Comparison of ENCODE assay signal across 17 cellular contexts in genomic region chr4:155748039-155748438, GRCh38. TPM values are rescaled to one million over a fixed set of nuclear protein-coding genes. Genes with fewer than 3 reads are reported as not detected.
A peak's percentile ranks its signal among the peaks of the same experiment; 100 is the strongest.
DNase-seq lines count a peak whose midpoint lies in the region; ATAC-seq and TF ChIP-seq lines count a peak whose summit lies in the region.
"Had no signal": no experiment of that assay in that cellular context is flagged by ENCODE, and none has a peak within 500 bp of the region (broad histone marks: within the 10 kb centered on the region; RNA-seq: fewer than 3 reads in every experiment).

No MANE protein-coding gene starts in this region.

- WGBS in endodermal cell (ENCODE audit: insufficient coverage in 1 of 2, insufficient read length in 1 of 2), 2 experiments = 65% methylated on average over 2 of the region's 2 CpGs; no CpG with 5 or more reads in 1 of the 2 experiments

- peak; percentile 80 for ATAC-seq in WTC11
- ATAC-seq in CD4-positive, alpha-beta T cell (ENCODE audit: poor library complexity) = no peak

- H3K36me3 Mint-ChIP-seq in WTC11 = no peaks in the 10 kb centered on the region
- no peaks in the 10 kb centered on the region for H3K36me3 Mint-ChIP-seq in endodermal cell (ENCODE audit: low read depth)
- no peaks in the 10 kb centered on the region for H3K36me3 Mint-ChIP-seq in CD4-positive, alpha-beta T cell (ENCODE audit: low read depth)
- H3K36me3 Mint-ChIP-seq: CD4-positive, CD25-positive, alpha-beta regulatory T cell; CD8-positive, alpha-beta memory T cell had no signal

- no peak overlapping the region for H3K9ac ChIP-seq in endodermal cell (ENCODE audit: extremely low read depth, low read length, poor library complexity, severe bottlenecking)
- H3K9ac ChIP-seq: BLaER1 had no signal

- TF ChIP-seq CTCF in WTC11 (IDR thresholded peaks at IDR 0.05) (no peak), endodermal cell (conservative IDR thresholded peaks at IDR 0.05) (no peak)
- no peak for TF ChIP-seq CTCF in CD4-positive, alpha-beta T cell (IDR thresholded peaks at IDR 0.05)

- H3K36me3 ChIP-seq in endodermal cell (ENCODE audit: control insufficient read depth, insufficient read depth, low read length) = no peaks in the 10 kb centered on the region
- H3K36me3 ChIP-seq: BLaER1 had no signal

- H3K4me1 Mint-ChIP-seq in WTC11 (peaks cover 46% of the 10 kb centered on the region), endodermal cell (peaks cover 4% of the 10 kb centered on the region)
- no peaks in the 10 kb centered on the region for H3K4me1 Mint-ChIP-seq in CD4-positive, alpha-beta T cell (ENCODE audit: low read depth)
- H3K4me1 Mint-ChIP-seq: B cell; CD4-positive, CD25-positive, alpha-beta regulatory T cell; CD8-positive, alpha-beta memory T cell had no signal

- H3K4me1 ChIP-seq in endodermal cell (ENCODE audit: control insufficient read depth, insufficient read depth, low read length) = no peaks in the 10 kb centered on the region
- H3K4me1 ChIP-seq: BLaER1 had no signal

- H3K9me3 Mint-ChIP-seq in WTC11 (peaks cover 16% of the 10 kb centered on the region), endodermal cell (no peaks in the 10 kb centered on the region)
- H3K9me3 Mint-ChIP-seq in CD4-positive, alpha-beta T cell = no peaks in the 10 kb centered on the region
- H3K9me3 Mint-ChIP-seq: CD8-positive, alpha-beta memory T cell had no signal

- peak; percentile 16 for DNase-seq in ELF-1 (ENCODE audit: low read depth, low spot score)
- DNase-seq in WTC11 (ENCODE audit: low spot score) = no peak
- peak; percentile 15 for DNase-seq in iPS-NIHi7 (ENCODE audit: extremely low spot score)
- DNase-seq in endodermal cell = no peak
- DNase-seq in CD4-positive, alpha-beta T cell = no peak
- no peak for DNase-seq in NCI-H2196 (lab: John Stamatoyannopoulos, UW; ENCODE audit: unreplicated experiment)
- DNase-seq: CD4-positive, CD25-positive, alpha-beta regulatory T cell; CD8-positive, alpha-beta memory T cell; DMS 273 treated with DMSO at 0.1 percent for 48 hours; DMS53; DMS79 treated with DMSO at 0.1 percent for 48 hours; H7; HCEC 1CT had no signal

- no peak overlapping the region for H3K27ac ChIP-seq in endodermal cell (ENCODE audit: low read depth, low read length)
- no peak overlapping the region for H3K27ac ChIP-seq in CD4-positive, alpha-beta T cell (ENCODE audit: low read depth, low read length)
- H3K27ac ChIP-seq: 22Rv1, BLaER1, C4-2B had no signal

- CTCF ChIA-PET in WTC11 (lab: Charles Lee) = interaction anchor here (0.7 to 1.4 kb wide), 2 partner anchors 13 to 219 kb away, joined by 3 to 4 read pairs; no protein-coding TSS in a partner anchor
- CTCF ChIA-PET in CD4-positive, alpha-beta T cell (lab: Charles Lee) = no interaction called here

- H3K27me3 Mint-ChIP-seq in WTC11 (ENCODE audit: low read depth) (no peaks in the 10 kb centered on the region; the same call in 1 of the 2 replicates), endodermal cell (ENCODE audit: insufficient read depth) (no peaks in the 10 kb centered on the region)
- H3K27me3 Mint-ChIP-seq in CD4-positive, alpha-beta T cell = no peaks in the 10 kb centered on the region
- H3K27me3 Mint-ChIP-seq: B cell; CD4-positive, CD25-positive, alpha-beta regulatory T cell had no signal

- no peaks in the 10 kb centered on the region for H3K27me3 ChIP-seq in endodermal cell (ENCODE audit: control insufficient read depth, insufficient read depth, low read length, poor library complexity, severe bottlenecking)
- no peaks in the 10 kb centered on the region for H3K27me3 ChIP-seq in CD4-positive, alpha-beta T cell (ENCODE audit: control insufficient read depth, insufficient read depth, low read length)
- H3K27me3 ChIP-seq: BLaER1 had no signal

- POLR2A ChIA-PET in WTC11 (lab: Charles Lee) = no interaction called here
- POLR2A ChIA-PET in CD4-positive, alpha-beta T cell (lab: Charles Lee) = no interaction called here

- no peak overlapping the region for H3K4me3 ChIP-seq in endodermal cell (ENCODE audit: low read length)
- H3K4me3 ChIP-seq: BLaER1 had no signal

- H3K27ac Mint-ChIP-seq in WTC11 = 0 out of 2 replicates have a peak overlapping the region, but pooled peaks have one; percentile 61
- H3K27ac Mint-ChIP-seq in endodermal cell = no peak overlapping the region
- no peak overlapping the region for H3K27ac Mint-ChIP-seq in CD4-positive, alpha-beta T cell
- H3K27ac Mint-ChIP-seq: B cell; CD4-positive, CD25-positive, alpha-beta regulatory T cell; CD8-positive, alpha-beta memory T cell had no signal

- H3K4me3 Mint-ChIP-seq in WTC11 (no peak overlapping the region), endodermal cell (no peak overlapping the region)
- no peak overlapping the region for H3K4me3 Mint-ChIP-seq in CD4-positive, alpha-beta T cell
- H3K4me3 Mint-ChIP-seq: B cell; CD4-positive, CD25-positive, alpha-beta regulatory T cell; CD8-positive, alpha-beta memory T cell had no signal

- intact Hi-C loops in CD4-positive, alpha-beta T cell (cut with DNase I, micrococcal nuclease) = no loop called here

- no peaks in the 10 kb centered on the region for H3K9me3 ChIP-seq in endodermal cell (ENCODE audit: control insufficient read depth, low read length)
- no peaks in the 10 kb centered on the region for H3K9me3 ChIP-seq in CD4-positive, alpha-beta T cell (ENCODE audit: control insufficient read depth, low read length)
- H3K9me3 ChIP-seq: BLaER1 had no signal

TF ChIP-seq in WTC11, 78 proteins besides CTCF, POLR2A, EP300 and RAD21:
- TF ChIP-seq, protein P1, sequence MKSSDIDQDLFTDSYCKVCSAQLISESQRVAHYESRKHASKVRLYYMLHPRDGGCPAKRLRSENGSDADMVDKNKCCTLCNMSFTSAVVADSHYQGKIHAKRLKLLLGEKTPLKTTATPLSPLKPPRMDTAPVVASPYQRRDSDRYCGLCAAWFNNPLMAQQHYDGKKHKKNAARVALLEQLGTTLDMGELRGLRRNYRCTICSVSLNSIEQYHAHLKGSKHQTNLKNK (CRISPR knock-in tag; IDR thresholded peaks at IDR 0.05) = no peak
- TF ChIP-seq FOXK1 (CRISPR knock-in tag; IDR thresholded peaks at IDR 0.05) (no peak), ZNF512 (CRISPR knock-in tag; IDR thresholded peaks at IDR 0.05; ENCODE audit: borderline replicate concordance) (no peak), CREB1 (CRISPR knock-in tag; IDR thresholded peaks at IDR 0.05) (no peak), NR3C1 (CRISPR knock-in tag; conservative IDR thresholded peaks at IDR 0.05; ENCODE audit: low read depth) (no peak)
- TF ChIP-seq, protein P2, sequence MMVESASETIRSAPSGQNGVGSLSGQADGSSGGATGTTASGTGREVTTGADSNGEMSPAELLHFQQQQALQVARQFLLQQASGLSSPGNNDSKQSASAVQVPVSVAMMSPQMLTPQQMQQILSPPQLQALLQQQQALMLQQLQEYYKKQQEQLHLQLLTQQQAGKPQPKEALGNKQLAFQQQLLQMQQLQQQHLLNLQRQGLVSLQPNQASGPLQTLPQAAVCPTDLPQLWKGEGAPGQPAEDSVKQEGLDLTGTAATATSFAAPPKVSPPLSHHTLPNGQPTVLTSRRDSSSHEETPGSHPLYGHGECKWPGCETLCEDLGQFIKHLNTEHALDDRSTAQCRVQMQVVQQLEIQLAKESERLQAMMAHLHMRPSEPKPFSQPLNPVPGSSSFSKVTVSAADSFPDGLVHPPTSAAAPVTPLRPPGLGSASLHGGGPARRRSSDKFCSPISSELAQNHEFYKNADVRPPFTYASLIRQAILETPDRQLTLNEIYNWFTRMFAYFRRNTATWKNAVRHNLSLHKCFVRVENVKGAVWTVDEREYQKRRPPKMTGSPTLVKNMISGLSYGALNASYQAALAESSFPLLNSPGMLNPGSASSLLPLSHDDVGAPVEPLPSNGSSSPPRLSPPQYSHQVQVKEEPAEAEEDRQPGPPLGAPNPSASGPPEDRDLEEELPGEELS (CRISPR knock-in tag; IDR thresholded peaks at IDR 0.05) = no peak

RNA-seq across cellular contexts. Expression of gene GUCY1B1, which starts 10.8 kb away (rescaled TPM):
- total RNA-seq in WTC11 (2021) = 6.4 to 12.7 TPM (median 7.1 TPM) in 3 replicates
- total RNA-seq in endodermal cell = 1 to 10 TPM; 1.8 to 3.4 TPM
- 11.8 TPM for polyA plus RNA-seq in endodermal cell (2013, experiment 1 of 2)
- 11.3 TPM for polyA plus RNA-seq in endodermal cell (2013, experiment 2 of 2)
- total RNA-seq in CD4-positive, alpha-beta T cell = not detected

Comparison
In these comparisons a context has a peak if more than half of its experiments do, and no peak if none do; other contexts are left out.
1. DNase-seq: peak in ELF-1 (single experiment) and iPS-NIHi7 (single experiment); none in WTC11 (single experiment), endodermal cell (single experiment), CD4-positive, alpha-beta T cell (0 of 10) and NCI-H2196 (single experiment).